Comparison of ENCODE assay signal across 23 cellular contexts in the genomic region with DNA sequence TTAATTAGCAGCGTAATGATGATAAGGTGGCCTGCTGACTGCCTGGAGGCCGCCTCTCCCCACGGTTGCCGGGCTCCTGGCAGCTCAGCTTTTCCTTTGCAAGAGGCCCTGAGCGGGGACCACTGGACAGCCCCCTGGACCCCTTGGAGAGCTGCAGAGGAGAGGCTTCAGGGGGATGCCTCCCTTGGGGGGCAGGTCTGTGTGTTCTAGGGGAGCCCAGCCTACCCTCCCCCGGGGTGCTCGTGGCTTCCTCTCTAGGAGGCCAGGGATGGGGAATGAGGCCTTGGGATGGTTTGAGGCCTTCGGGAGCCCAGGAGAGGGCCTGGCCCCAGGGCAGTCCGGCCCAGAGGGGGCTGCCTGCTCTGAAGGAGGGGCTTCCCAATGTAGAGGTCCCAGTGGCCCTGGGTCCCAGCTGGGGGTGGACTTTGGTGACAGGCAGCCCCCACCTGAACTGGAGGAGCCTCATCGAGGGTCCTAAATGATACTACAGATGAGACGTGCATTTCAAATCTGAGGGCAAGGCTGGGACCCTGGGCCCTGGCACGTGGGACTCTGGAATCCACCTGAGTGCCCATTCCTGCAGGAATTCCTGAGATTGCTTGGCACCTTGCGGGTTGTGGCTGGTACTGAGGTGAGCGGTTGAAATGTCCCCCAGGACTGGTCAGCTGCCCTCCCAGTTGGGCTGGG.
DNase-seq lines count a peak whose midpoint lies in the region; ATAC-seq and TF ChIP-seq lines count a peak whose summit lies in the region.
"Had no signal": no experiment of that assay in that cellular context is flagged by ENCODE, and none has a peak within 500 bp of the region (broad histone marks: within the 10 kb centered on the region; RNA-seq: fewer than 3 reads in every experiment).

No MANE protein-coding gene starts in this region.

- H3K27me3 ChIP-seq in smooth muscle cell (ENCODE audit: low read depth), result peaks cover 39% of the 10 kb centered on the region

- no peak overlapping the region for H3K27ac ChIP-seq in smooth muscle cell (ENCODE audit: low read depth)
- H3K27ac ChIP-seq: breast epithelium, neutrophil, psoas muscle, uterus had no signal

- no peaks in the 10 kb centered on the region for H3K79me2 ChIP-seq in smooth muscle cell (ENCODE audit: low read depth)

- H3K9me3 ChIP-seq in smooth muscle cell (replicated peaks; ENCODE audit: low read depth), result peaks cover 6% of the 10 kb centered on the region
- H3K9me3 ChIP-seq: neutrophil had no signal

- peaks cover 20% of the 10 kb centered on the region for H3K9me3 Mint-ChIP-seq in activated B cell treated with CpG ODN at 0.5 μM for 24 hours
- peaks cover under 1 to 38% (median 21%) of the 10 kb centered on the region in 9 donors for H3K9me3 Mint-ChIP-seq in naive thymus-derived CD8-positive, alpha-beta T cell

- intact Hi-C loops in left ventricle myocardium superior (cut with micrococcal nuclease) (no loop called here), Right ventricle myocardium inferior (cut with DNase I) (no loop called here), activated B cell treated with CpG ODN at 0.5 μM for 24 hours (cut with micrococcal nuclease) (no loop called here)

- POLR2A ChIA-PET in activated B cell treated with CpG ODN at 0.5 μM for 24 hours (lab: Charles Lee), result no interaction called here
- POLR2A ChIA-PET in naive thymus-derived CD8-positive, alpha-beta T cell (lab: Charles Lee), result no interaction called here

- no peak overlapping the region for H3K4me2 ChIP-seq in smooth muscle cell

- no peak for ATAC-seq in left ventricle myocardium superior
- ATAC-seq in Right ventricle myocardium inferior, result no peak
- ATAC-seq in activated B cell treated with CpG ODN at 0.5 μM for 24 hours (ENCODE audit: low read depth), result no peak
- ATAC-seq in naive thymus-derived CD8-positive, alpha-beta T cell, result no peak
- no peak for ATAC-seq in HG03432 (IDR thresholded peaks at IDR 0.05; ENCODE audit: unreplicated experiment)
- ATAC-seq in HG02759 (IDR thresholded peaks at IDR 0.05; ENCODE audit: unreplicated experiment), result no peak
- ATAC-seq: mucosa of descending colon, psoas muscle had no signal

- CTCF ChIA-PET in activated B cell treated with CpG ODN at 0.5 μM for 24 hours (lab: Charles Lee), result no interaction called here

- H4K20me1 ChIP-seq in smooth muscle cell (ENCODE audit: low read depth), result no peaks in the 10 kb centered on the region

- DNase-seq in left ventricle myocardium superior (peak; percentile 11), Right ventricle myocardium inferior (ENCODE audit: missing footprints) (no peak), activated B cell treated with CpG ODN at 0.5 μM for 24 hours (no peak), smooth muscle cell (lab: John Stamatoyannopoulos, UW; ENCODE audit: unreplicated experiment) (no peak)
- DNase-seq in naive thymus-derived CD8-positive, alpha-beta T cell, result peak in 1 of 10 donors; percentile 42
- DNase-seq: activated CD8-positive, alpha-beta memory T cell treated with anti-CD3 and anti-CD28 coated beads, Interleukin-2, amount 50 U/mL, for 48 hours; cortex of kidney; DMS 273 treated with DMSO at 0.1 percent for 48 hours; IMR-90; NCI-H1105; NCI-H2029; NCI-H2227 treated with DMSO at 0.1 percent for 48 hours; stimulated activated CD4-positive, alpha-beta T cell treated with anti-CD3 and anti-CD28 coated beads, Interleukin-2, amount 100 ng/mL, for 24 hours; substantia nigra; uterus had no signal

- no peaks in the 10 kb centered on the region for H3F3A ChIP-seq in smooth muscle cell (ENCODE audit: low read depth)

- H3K9ac ChIP-seq in smooth muscle cell (ENCODE audit: low read depth), result no peak overlapping the region

- no peaks in the 10 kb centered on the region for H3K36me3 ChIP-seq in smooth muscle cell (ENCODE audit: low read depth)
- H3K36me3 ChIP-seq: breast epithelium, neutrophil, uterus had no signal

- no peak overlapping the region for H3K4me3 ChIP-seq in smooth muscle cell
- H3K4me3 ChIP-seq: breast epithelium, lung, mucosa of descending colon, psoas muscle, uterus had no signal

- H3K4me1 Mint-ChIP-seq in activated B cell treated with CpG ODN at 0.5 μM for 24 hours, result peaks cover 4% of the 10 kb centered on the region
- H3K4me1 Mint-ChIP-seq in naive thymus-derived CD8-positive, alpha-beta T cell, result peaks cover 0 to 15% (median 3%) of the 10 kb centered on the region in 4 donors

- no peak overlapping the region for H3K27ac Mint-ChIP-seq in activated B cell treated with CpG ODN at 0.5 μM for 24 hours
- peak overlapping the region in 1 of 10 donors; percentile 18 for H3K27ac Mint-ChIP-seq in naive thymus-derived CD8-positive, alpha-beta T cell
- H3K27ac Mint-ChIP-seq: activated T-helper 2 cell treated with anti-CD3 and anti-CD28 coated beads, Interferon-gamma antibody, Interleukin-2, Interleukin-4, amounts not matched to agents 10 μg/mL and 5 μg/mL and 100 μg/mL, durations not matched to agents 14 hours and 24 hours and 36 hours had no signal

- peaks cover 6% of the 10 kb centered on the region for H3K36me3 Mint-ChIP-seq in activated B cell treated with CpG ODN at 0.5 μM for 24 hours (ENCODE audit: low read depth)
- H3K36me3 Mint-ChIP-seq in naive thymus-derived CD8-positive, alpha-beta T cell, result peaks cover 0 to 23% (median 13%) of the 10 kb centered on the region in 3 donors

- no peaks in the 10 kb centered on the region for H3K4me1 ChIP-seq in smooth muscle cell (ENCODE audit: low read depth)
- H3K4me1 ChIP-seq: breast epithelium, psoas muscle, uterus had no signal

- H3K27me3 Mint-ChIP-seq in activated B cell treated with CpG ODN at 0.5 μM for 24 hours, result peaks cover 29% of the 10 kb centered on the region
- H3K27me3 Mint-ChIP-seq in naive thymus-derived CD8-positive, alpha-beta T cell, result peaks cover 21 to 61% (median 35%) of the 10 kb centered on the region in 5 donors

- H3K4me3 Mint-ChIP-seq in activated B cell treated with CpG ODN at 0.5 μM for 24 hours, result peak overlapping the region; percentile 24
- peak overlapping the region in 8 of 10 donors; percentile 2 to 57 (median 44) for H3K4me3 Mint-ChIP-seq in naive thymus-derived CD8-positive, alpha-beta T cell

- WGBS in smooth muscle cell (ENCODE audit: low lambda C conversion rate), result 81% methylated on average over 14 of the region's 14 CpGs

- TF ChIP-seq CTCF in activated B cell treated with CpG ODN at 0.5 μM for 24 hours (IDR thresholded peaks at IDR 0.05) (no peak), smooth muscle cell (IDR thresholded peaks at IDR 0.05; ENCODE audit: borderline replicate concordance, insufficient read depth, poor library complexity, severe bottlenecking) (no peak)

- H2AFZ ChIP-seq in smooth muscle cell (ENCODE audit: low read depth), result no peak overlapping the region
